29 cellular contexts compared by ENCODE assay signal in the genomic region with DNA sequence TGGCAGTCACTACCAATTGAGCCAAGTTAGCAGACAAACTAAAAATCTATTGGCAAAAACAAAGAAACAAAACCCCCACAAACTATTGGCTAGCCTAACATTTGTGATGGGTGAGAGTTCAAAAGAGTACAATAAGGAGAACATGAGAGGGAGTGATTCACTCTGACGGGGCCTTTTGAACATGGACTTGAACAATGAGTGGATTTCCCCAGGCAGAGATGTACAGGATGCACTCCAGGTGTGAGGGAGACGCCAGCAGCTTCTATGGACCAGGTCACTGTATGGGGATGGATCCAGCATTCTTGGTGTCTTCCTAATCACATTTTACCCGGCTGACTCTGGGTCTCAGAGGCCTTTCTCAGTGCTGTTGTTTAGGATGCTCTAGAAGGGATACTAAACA.
"Had no signal": no experiment of that assay in that cellular context is flagged by ENCODE, and none has a peak within 500 bp of the region (broad histone marks: within the 10 kb centered on the region; RNA-seq: fewer than 3 reads in every experiment).

No MANE protein-coding gene starts in this region.

- H3K4me1 Mint-ChIP-seq: activated CD4-positive, alpha-beta T cell treated with anti-CD3 and anti-CD28 coated beads for 36 hours; activated CD8-positive, alpha-beta memory T cell treated with anti-CD3 and anti-CD28 coated beads, Interleukin-2, amount 10 ng/mL, durations not matched to agents 7 days and 5 days; activated naive CD8-positive, alpha-beta T cell treated with anti-CD3 and anti-CD28 coated beads, Interleukin-2, amount 10 ng/mL, durations not matched to agents 7 days and 5 days; stimulated activated effector memory CD8-positive, alpha-beta T cell treated with anti-CD3 and anti-CD28 coated beads, Interleukin-12 subunit alpha, Interleukin-12 subunit beta, amount 100 ng/mL, for 72 hours had no signal

- H3K27me3 ChIP-seq: ascending aorta, pancreas, sigmoid colon, uterus had no signal

- H3K9me3 Mint-ChIP-seq: activated naive CD4-positive, alpha-beta T cell treated with anti-CD3 and anti-CD28 coated beads for 36 hours; activated naive CD8-positive, alpha-beta T cell treated with anti-CD3 and anti-CD28 coated beads, Interleukin-2, amount 10 ng/mL, durations not matched to agents 7 days and 5 days; brain; effector memory CD8-positive, alpha-beta T cell; stimulated activated effector memory CD8-positive, alpha-beta T cell treated with anti-CD3 and anti-CD28 coated beads, Interleukin-12 subunit alpha, Interleukin-12 subunit beta, amount 100 ng/mL, for 72 hours; stimulated activated naive CD8-positive, alpha-beta T cell treated with anti-CD3 and anti-CD28 coated beads, Interleukin-15, Interleukin-2, amounts not matched to agents 100 ng/mL and 50 ng/mL, for 24 hours; T-helper 2 cell treated with Interferon-gamma antibody and Interleukin-4, amounts not matched to agents 5 μg/mL and 100 μg/mL, for 36 hours; type B pancreatic cell had no signal

- ATAC-seq: activated CD4-positive, alpha-beta T cell treated with anti-CD3 and anti-CD28 coated beads for 36 hours; activated CD8-positive, alpha-beta memory T cell treated with anti-CD3 and anti-CD28 coated beads, Interleukin-2, amount 10 ng/mL, durations not matched to agents 7 days and 5 days; activated CD8-positive, alpha-beta T cell treated with anti-CD3 and anti-CD28 coated beads, Interleukin-2, amount 10 ng/mL, durations not matched to agents 7 days and 5 days; effector memory CD8-positive, alpha-beta T cell; left cardiac atrium; left ventricle myocardium superior; pancreas; stimulated activated effector memory CD8-positive, alpha-beta T cell treated with anti-CD3 and anti-CD28 coated beads, Interleukin-12 subunit alpha, Interleukin-12 subunit beta, amount 100 ng/mL, for 72 hours had no signal

- H3K36me3 Mint-ChIP-seq: activated CD8-positive, alpha-beta memory T cell treated with anti-CD3 and anti-CD28 coated beads, Interleukin-2, amount 10 ng/mL, durations not matched to agents 7 days and 5 days; activated naive CD8-positive, alpha-beta T cell treated with anti-CD3 and anti-CD28 coated beads, Interleukin-2, amount 10 ng/mL, durations not matched to agents 7 days and 5 days; brain; stimulated activated effector memory CD8-positive, alpha-beta T cell treated with anti-CD3 and anti-CD28 coated beads, Interleukin-12 subunit alpha, Interleukin-12 subunit beta, amount 100 ng/mL, for 72 hours; type B pancreatic cell had no signal

- H3K27ac Mint-ChIP-seq: activated CD4-positive, alpha-beta T cell treated with anti-CD3 and anti-CD28 coated beads for 36 hours; activated CD8-positive, alpha-beta memory T cell treated with anti-CD3 and anti-CD28 coated beads, Interleukin-2, amount 10 ng/mL, durations not matched to agents 7 days and 5 days; activated CD8-positive, alpha-beta T cell treated with anti-CD3 and anti-CD28 coated beads, Interleukin-2, amount 10 ng/mL, durations not matched to agents 7 days and 5 days; activated naive CD4-positive, alpha-beta T cell treated with anti-CD3 and anti-CD28 coated beads for 36 hours; activated naive CD8-positive, alpha-beta T cell treated with anti-CD3 and anti-CD28 coated beads, Interleukin-2, amount 10 ng/mL, durations not matched to agents 7 days and 5 days; effector memory CD8-positive, alpha-beta T cell; stimulated activated effector memory CD8-positive, alpha-beta T cell treated with anti-CD3 and anti-CD28 coated beads, Interleukin-12 subunit alpha, Interleukin-12 subunit beta, amount 100 ng/mL, for 72 hours; stimulated activated naive CD8-positive, alpha-beta T cell treated with anti-CD3 and anti-CD28 coated beads, Interleukin-15, Interleukin-2, amounts not matched to agents 100 ng/mL and 50 ng/mL, for 24 hours; T-helper 2 cell treated with Interferon-gamma antibody and Interleukin-4, amounts not matched to agents 5 μg/mL and 100 μg/mL, for 36 hours; type B pancreatic cell had no signal

- H3K27me3 Mint-ChIP-seq: type B pancreatic cell had no signal

- H3K4me1 ChIP-seq: ascending aorta, pancreas, prostate gland, sigmoid colon had no signal

- H3K4me3 ChIP-seq: ascending aorta, pancreas, prostate gland, sigmoid colon, thoracic aorta, uterus had no signal

- H3K9me3 ChIP-seq: ascending aorta, pancreas, prostate gland, sigmoid colon, thoracic aorta, uterus had no signal

- H3K27ac ChIP-seq: ascending aorta, pancreas, prostate gland, sigmoid colon, thoracic aorta, uterus had no signal

- H3K36me3 ChIP-seq: ascending aorta, pancreas, prostate gland, sigmoid colon, thoracic aorta, uterus had no signal

- DNase-seq: activated CD4-positive, alpha-beta T cell treated with anti-CD3 and anti-CD28 coated beads for 36 hours; activated CD4-positive, CD25-positive, alpha-beta regulatory T cell; activated CD8-positive, alpha-beta memory T cell treated with anti-CD3 and anti-CD28 coated beads, Interleukin-2, amount 10 ng/mL, durations not matched to agents 7 days and 5 days; activated CD8-positive, alpha-beta T cell treated with anti-CD3 and anti-CD28 coated beads, Interleukin-2, amount 10 ng/mL, durations not matched to agents 7 days and 5 days; activated naive CD4-positive, alpha-beta T cell treated with anti-CD3 and anti-CD28 coated beads for 36 hours; activated naive CD8-positive, alpha-beta T cell treated with anti-CD3 and anti-CD28 coated beads, Interleukin-2, amount 10 ng/mL, durations not matched to agents 7 days and 5 days; activated T-cell treated with anti-CD3 and anti-CD28 coated beads, Interleukin-2, amount 50 U/mL, for 48 hours; caudate nucleus; cortex of kidney; effector memory CD8-positive, alpha-beta T cell; foreskin melanocyte; islet precursor cell; left cardiac atrium; left ventricle myocardium superior; pancreas; retina; sigmoid colon; small intestine; stimulated activated CD4-positive, alpha-beta T cell treated with anti-CD3 and anti-CD28 coated beads, Interleukin-4, amount 100 ng/mL, for 24 hours; T-helper 1 cell; uterus had no signal

- H3K4me3 Mint-ChIP-seq: activated CD4-positive, alpha-beta T cell treated with anti-CD3 and anti-CD28 coated beads for 36 hours; activated CD8-positive, alpha-beta memory T cell treated with anti-CD3 and anti-CD28 coated beads, Interleukin-2, amount 10 ng/mL, durations not matched to agents 7 days and 5 days; activated CD8-positive, alpha-beta T cell treated with anti-CD3 and anti-CD28 coated beads, Interleukin-2, amount 10 ng/mL, durations not matched to agents 7 days and 5 days; activated naive CD4-positive, alpha-beta T cell treated with anti-CD3 and anti-CD28 coated beads for 36 hours; activated naive CD8-positive, alpha-beta T cell treated with anti-CD3 and anti-CD28 coated beads, Interleukin-2, amount 10 ng/mL, durations not matched to agents 7 days and 5 days; brain; effector memory CD8-positive, alpha-beta T cell; stimulated activated effector memory CD8-positive, alpha-beta T cell treated with anti-CD3 and anti-CD28 coated beads, Interleukin-12 subunit alpha, Interleukin-12 subunit beta, amount 100 ng/mL, for 72 hours; stimulated activated naive CD8-positive, alpha-beta T cell treated with anti-CD3 and anti-CD28 coated beads, Interleukin-15, Interleukin-2, amounts not matched to agents 100 ng/mL and 50 ng/mL, for 24 hours; T-helper 2 cell treated with Interferon-gamma antibody and Interleukin-4, amounts not matched to agents 5 μg/mL and 100 μg/mL, for 36 hours; type B pancreatic cell had no signal
